ENCODE assay signal across 30 cellular contexts in genomic region chr7:119936876-119937275, GRCh38.
"Had no signal": no experiment of that assay in that cellular context is flagged by ENCODE, and none has a peak within 500 bp of the region (broad histone marks: within the 10 kb centered on the region; RNA-seq: fewer than 3 reads in every experiment).

No MANE protein-coding gene starts in this region.

- H3K4me1 ChIP-seq: body of pancreas, esophagus muscularis mucosa, foreskin keratinocyte, gastrocnemius medialis, heart left ventricle had no signal

- H3K27ac ChIP-seq: body of pancreas, esophagus muscularis mucosa, foreskin keratinocyte, gastrocnemius medialis, heart left ventricle had no signal

- ATAC-seq: activated naive CD4-positive, alpha-beta T cell treated with anti-CD3 and anti-CD28 coated beads, Interleukin-2, amount 50 U/mL, for 72 hours; activated T-cell treated with anti-CD3 and anti-CD28 coated beads, Interleukin-2, amount 50 U/mL, for 72 hours; body of pancreas; effector memory CD8-positive, alpha-beta T cell; foreskin keratinocyte; gastrocnemius medialis; heart left ventricle; T-cell had no signal

- H3K36me3 ChIP-seq: esophagus muscularis mucosa, gastrocnemius medialis, heart left ventricle had no signal

- DNase-seq: activated CD4-positive, alpha-beta memory T cell treated with anti-CD3 and anti-CD28 coated beads, Interleukin-2, amount 10 ng/mL, durations not matched to agents 7 days and 5 days; activated CD4-positive, alpha-beta T cell treated with anti-CD3 and anti-CD28 coated beads for 1 hour; activated CD4-positive, alpha-beta T cell treated with anti-CD3 and anti-CD28 coated beads for 4 hours; activated CD4-positive, alpha-beta T cell treated with anti-CD3 and anti-CD28 coated beads, Interleukin-2, amount 10 ng/mL, durations not matched to agents 7 days and 5 days; activated CD4-positive, alpha-beta T cell treated with anti-CD3 and anti-CD28 coated beads, Interleukin-2, amount 50 U/mL, for 4 hours; activated CD8-positive, alpha-beta memory T cell treated with anti-CD3 and anti-CD28 coated beads, Interleukin-2, amount 50 U/mL, for 48 hours; activated gamma-delta T cell; activated naive CD4-positive, alpha-beta T cell; activated naive CD4-positive, alpha-beta T cell treated with anti-CD3 and anti-CD28 coated beads, Interleukin-2, amount 10 ng/mL, durations not matched to agents 7 days and 5 days; activated naive CD8-positive, alpha-beta T cell treated with anti-CD3 and anti-CD28 coated beads, Interleukin-2, amount 10 ng/mL, durations not matched to agents 7 days and 5 days; activated T-cell treated with anti-CD3 and anti-CD28 coated beads for 4 hours; activated T-cell treated with anti-CD3 and anti-CD28 coated beads, Interleukin-2, amount 50 U/mL, for 24 hours; activated T-cell treated with anti-CD3 and anti-CD28 coated beads, Interleukin-2, amount 50 U/mL, for 72 hours; amniotic stem cell; anterior cingulate cortex; body of pancreas; caudate nucleus; cortex of kidney; dermis blood vessel endothelial cell; effector CD4-positive, alpha-beta T cell; effector memory CD8-positive, alpha-beta T cell; erythroblast; foreskin keratinocyte; gastrocnemius medialis; glutamatergic neuron; heart left ventricle; T-cell; T1000 had no signal

- H3K27me3 ChIP-seq: esophagus muscularis mucosa, foreskin keratinocyte, gastrocnemius medialis had no signal

- H3K4me3 ChIP-seq: body of pancreas, esophagus muscularis mucosa, gastrocnemius medialis, heart left ventricle had no signal

- H3K9me3 ChIP-seq: body of pancreas, esophagus muscularis mucosa, gastrocnemius medialis, heart left ventricle had no signal
